22 cellular contexts compared by ENCODE assay signal in genomic region chr7:42479452-42480303, GRCh38.
A peak's percentile ranks its signal among the peaks of the same experiment; 100 is the strongest.
DNase-seq lines count a peak whose midpoint lies in the region; ATAC-seq and TF ChIP-seq lines count a peak whose summit lies in the region.
"Had no signal": no experiment of that assay in that cellular context is flagged by ENCODE, and none has a peak within 500 bp of the region (broad histone marks: within the 10 kb centered on the region; RNA-seq: fewer than 3 reads in every experiment).

No MANE protein-coding gene starts in this region.

- TF ChIP-seq CTCF in RWPE2 (IDR thresholded peaks at IDR 0.05; ENCODE audit: poor library complexity, severe bottlenecking) (no peak), esophagus muscularis mucosa (IDR thresholded peaks at IDR 0.05) (no peak), mucosa of descending colon (IDR thresholded peaks at IDR 0.05) (no peak), thyroid gland (IDR thresholded peaks at IDR 0.05) (no peak), spleen (IDR thresholded peaks at IDR 0.05 in 8 of 11, conservative IDR thresholded peaks at IDR 0.05 in 3 of 11) (no peak)
- TF ChIP-seq CTCF in activated CD8-positive, alpha-beta T cell treated with anti-CD3 and anti-CD28 coated beads for 36 hours (IDR thresholded peaks at IDR 0.05) = no peak

- H3K27ac Mint-ChIP-seq in activated CD8-positive, alpha-beta T cell treated with anti-CD3 and anti-CD28 coated beads for 36 hours = no peak overlapping the region
- H3K27ac Mint-ChIP-seq: brain had no signal

- CTCF ChIA-PET in activated CD8-positive, alpha-beta T cell treated with anti-CD3 and anti-CD28 coated beads for 36 hours (lab: Charles Lee) = no interaction called here

- no peak overlapping the region for H3K4me3 Mint-ChIP-seq in activated CD8-positive, alpha-beta T cell treated with anti-CD3 and anti-CD28 coated beads for 36 hours
- H3K4me3 Mint-ChIP-seq: brain had no signal

- no peak for TF ChIP-seq POLR2A in esophagus muscularis mucosa (IDR thresholded peaks at IDR 0.05; ENCODE audit: low read depth)
- no peak for TF ChIP-seq POLR2A in thyroid gland (IDR thresholded peaks at IDR 0.05)
- TF ChIP-seq POLR2A in spleen (IDR thresholded peaks at IDR 0.05) = no peak

- no peaks in the 10 kb centered on the region for H3K9me3 Mint-ChIP-seq in activated CD8-positive, alpha-beta T cell treated with anti-CD3 and anti-CD28 coated beads for 36 hours
- H3K9me3 Mint-ChIP-seq: brain had no signal

- DNase-seq in RWPE2 (ENCODE audit: low spot score) = no peak
- no peak for DNase-seq in esophagus muscularis mucosa (ENCODE audit: extremely low spot score)
- no peak for DNase-seq in mucosa of descending colon
- no peak for DNase-seq in thyroid gland
- no peak for DNase-seq in activated CD8-positive, alpha-beta T cell treated with anti-CD3 and anti-CD28 coated beads for 36 hours
- no peak for DNase-seq in spleen
- DNase-seq: activated CD4-positive, alpha-beta T cell treated with anti-CD3 and anti-CD28 coated beads for 1 hour; C1 segment of cervical spinal cord; DMS153; effector CD4-positive, alpha-beta T cell; mesendoderm; NCI-H1105 treated with DMSO at 0.1 percent for 48 hours; NCI-H2171 treated with DMSO at 0.1 percent for 48 hours; NK-92 treated with Interleukin-12 subunit alpha and Interleukin-12 subunit beta, amount 100 ng/mL, for 24 hours; SHP77 treated with DMSO at 0.1 percent for 48 hours; stimulated activated CD4-positive, alpha-beta T cell treated with anti-CD3 and anti-CD28 coated beads, Interleukin-12 subunit alpha, Interleukin-12 subunit beta, amount 100 ng/mL, for 4 hours; stimulated activated naive CD4-positive, alpha-beta T cell treated with Interleukin-2 at 50 U/mL for 16 hours; T-helper 2 cell had no signal

- H3K27me3 ChIP-seq in RWPE2 (ENCODE audit: insufficient read depth, poor library complexity, severe bottlenecking) = no peaks in the 10 kb centered on the region
- no peaks in the 10 kb centered on the region for H3K27me3 ChIP-seq in esophagus muscularis mucosa
- H3K27me3 ChIP-seq in thyroid gland = no peaks in the 10 kb centered on the region
- no peaks in the 10 kb centered on the region for H3K27me3 ChIP-seq in spleen (replicated peaks in 1 of 7)

- H3K27ac ChIP-seq in RWPE2 (ENCODE audit: poor library complexity, severe bottlenecking) (peak overlapping the region; percentile 29), esophagus muscularis mucosa (replicated peaks in 1 of 4) (peak overlapping the region; percentile 54 to 71 (median 66)), thyroid gland (peak overlapping the region; percentile 11 to 38 (median 19)), spleen (no peak overlapping the region)

- H3K27me3 Mint-ChIP-seq in activated CD8-positive, alpha-beta T cell treated with anti-CD3 and anti-CD28 coated beads for 36 hours = peaks cover 9% of the 10 kb centered on the region
- H3K27me3 Mint-ChIP-seq: brain had no signal

- no peaks in the 10 kb centered on the region for H3K36me3 Mint-ChIP-seq in activated CD8-positive, alpha-beta T cell treated with anti-CD3 and anti-CD28 coated beads for 36 hours (ENCODE audit: low read depth)
- H3K36me3 Mint-ChIP-seq: brain had no signal

- POLR2A ChIA-PET in activated CD8-positive, alpha-beta T cell treated with anti-CD3 and anti-CD28 coated beads for 36 hours (lab: Charles Lee) = no interaction called here

- H3K36me3 ChIP-seq in RWPE2 (ENCODE audit: low read depth) (no peaks in the 10 kb centered on the region), esophagus muscularis mucosa (no peaks in the 10 kb centered on the region), mucosa of descending colon (ENCODE audit: low read depth) (no peaks in the 10 kb centered on the region), thyroid gland (no peaks in the 10 kb centered on the region), spleen (no peaks in the 10 kb centered on the region)

- TF ChIP-seq EP300 in esophagus muscularis mucosa (IDR thresholded peaks at IDR 0.05) = no peak

- H3K4me3 ChIP-seq in RWPE2 (ENCODE audit: severe bottlenecking) = no peak overlapping the region
- H3K4me3 ChIP-seq in esophagus muscularis mucosa = no peak overlapping the region
- H3K4me3 ChIP-seq in mucosa of descending colon = no peak overlapping the region
- no peak overlapping the region for H3K4me3 ChIP-seq in thyroid gland (replicated peaks in 1 of 3)
- H3K4me3 ChIP-seq in spleen = no peak overlapping the region
- H3K4me3 ChIP-seq: K562 had no signal

- peaks cover 15% of the 10 kb centered on the region for H3K4me1 ChIP-seq in RWPE2 (ENCODE audit: insufficient read depth, poor library complexity, severe bottlenecking)
- H3K4me1 ChIP-seq in esophagus muscularis mucosa = peaks cover 7 to 27% (median 18%) of the 10 kb centered on the region in 4 donors
- no peaks in the 10 kb centered on the region for H3K4me1 ChIP-seq in mucosa of descending colon (ENCODE audit: low read depth)
- no peaks in the 10 kb centered on the region for H3K4me1 ChIP-seq in thyroid gland
- no peaks in the 10 kb centered on the region for H3K4me1 ChIP-seq in spleen

- WGBS in esophagus muscularis mucosa = 45% methylated on average over 7 of the region's 7 CpGs
- WGBS in thyroid gland, 2 donors = 62 to 64% methylated on average over 7 of the region's 7 CpGs
- WGBS in spleen, 5 donors = 52 to 60% (median 56%) methylated on average over 7 of the region's 7 CpGs

- ATAC-seq in RWPE2 (ENCODE audit: low read depth) (peak; percentile 67), mucosa of descending colon (peak; percentile 22), HG03457 (IDR thresholded peaks at IDR 0.05; ENCODE audit: unreplicated experiment) (no peak), GM21390 (IDR thresholded peaks at IDR 0.05; ENCODE audit: unreplicated experiment) (no peak)
- ATAC-seq in activated CD8-positive, alpha-beta T cell treated with anti-CD3 and anti-CD28 coated beads for 36 hours = no peak
- ATAC-seq: K562 had no signal

- no peaks in the 10 kb centered on the region for H3K9me3 ChIP-seq in RWPE2 (ENCODE audit: severe bottlenecking)
- no peaks in the 10 kb centered on the region for H3K9me3 ChIP-seq in esophagus muscularis mucosa
- no peaks in the 10 kb centered on the region for H3K9me3 ChIP-seq in mucosa of descending colon
- H3K9me3 ChIP-seq in thyroid gland = no peaks in the 10 kb centered on the region
- H3K9me3 ChIP-seq in spleen = no peaks in the 10 kb centered on the region

- intact Hi-C loops in esophagus muscularis mucosa (cut with DNase I) (no loop called here), mucosa of descending colon (cut with DNase I, micrococcal nuclease) (no loop called here), thyroid gland (cut with DNase I) (no loop called here), spleen (cut with DNase I; ENCODE audit: low total_unique reads) (no loop called here)
- intact Hi-C loops in activated CD8-positive, alpha-beta T cell treated with anti-CD3 and anti-CD28 coated beads for 36 hours (cut with micrococcal nuclease) = no loop called here

- H3K4me1 Mint-ChIP-seq in activated CD8-positive, alpha-beta T cell treated with anti-CD3 and anti-CD28 coated beads for 36 hours (ENCODE audit: low read depth) = no peaks in the 10 kb centered on the region
- H3K4me1 Mint-ChIP-seq: brain had no signal

Comparison
In these comparisons a context has a peak if more than half of its experiments do, and no peak if none do; other contexts are left out.
1. ATAC-seq: peak in RWPE2 (single experiment) and mucosa of descending colon (single experiment); none in HG03457 (single experiment), activated CD8-positive, alpha-beta T cell treated with anti-CD3 and anti-CD28 coated beads for 36 hours (single experiment) and GM21390 (single experiment).
2. H3K27ac ChIP-seq: peak in RWPE2 (single experiment), esophagus muscularis mucosa (4 of 4) and thyroid gland (3 of 3); none in spleen (0 of 8).